8 cellular contexts compared by ENCODE assay signal in genomic region chr2:25376750-25377621, GRCh38. TPM values are rescaled to one million over a fixed set of nuclear protein-coding genes. Genes with fewer than 3 reads are reported as not detected.
DNase-seq lines count a peak whose midpoint lies in the region; ATAC-seq, FAIRE-seq and TF ChIP-seq lines count a peak whose summit lies in the region.

No MANE protein-coding gene starts in this region.

- dilution Hi-C loops in endothelial cell of umbilical vein (cut with MboI; ENCODE audit: extremely low pct_ligation_motif_present, low sequenced_read_pairs), result no loop called here

- peaks cover 18% of the 10 kb centered on the region; the same call in 1 of the 2 replicates for H3K4me1 ChIP-seq in HUES64 (ENCODE audit: insufficient read depth, low read length)
- peaks cover 7% of the 10 kb centered on the region for H3K4me1 ChIP-seq in NT2/D1 (ENCODE audit: insufficient read depth, insufficient read length)
- H3K4me1 ChIP-seq in endothelial cell of umbilical vein (ENCODE audit: control insufficient read depth, extremely low read depth, insufficient read depth, low read length), result peaks cover 11% of the 10 kb centered on the region
- H3K4me1 ChIP-seq in mucosa of descending colon (ENCODE audit: low read depth), result peaks cover 21% of the 10 kb centered on the region

- TF ChIP-seq POLR2A in endothelial cell of umbilical vein (IDR thresholded peaks at IDR 0.05; ENCODE audit: low read depth, low read length), result no peak

- intact Hi-C loops in endothelial cell of umbilical vein (cut with micrococcal nuclease), result loop anchor here (1.0 to 5.0 kb wide), 7 partner anchors 15 to 285 kb away; no protein-coding TSS in a partner anchor
- intact Hi-C loops in mucosa of descending colon (cut with DNase I, micrococcal nuclease), result no loop called here

- peak; percentile 37 for DNase-seq in DMS114 treated with DMSO at 0.1 percent for 48 hours (lab: John Stamatoyannopoulos, UW; ENCODE audit: unreplicated experiment)
- peak; percentile 90 for DNase-seq in NT2/D1 (ENCODE audit: low read depth, low spot score)
- peak; percentile 95 for DNase-seq in activated CD8-positive, alpha-beta memory T cell treated with anti-CD3 and anti-CD28 coated beads, Interleukin-2, amount 50 U/mL, for 4 hours
- peak; percentile 82 for DNase-seq in endothelial cell of umbilical vein (ENCODE audit: low read depth, low spot score)
- DNase-seq in mucosa of descending colon, result peak; percentile 89 to 93 (median 91)
- DNase-seq in stimulated activated CD8-positive, alpha-beta memory T cell treated with anti-CD3 and anti-CD28 coated beads, Interleukin-4, amount 100 ng/mL, for 1 hour (ENCODE audit: low read depth in 2 of 2, low spot score in 1 of 2), result peak; percentile 75 to 84

- peak; percentile 76 for FAIRE-seq in endothelial cell of umbilical vein (lab: Jason Lieb, UNC)

- CTCF ChIA-PET in endothelial cell of umbilical vein (lab: Charles Lee), result interaction anchor here (1.2 to 4.7 kb wide), 13 partner anchors 8 to 288 kb away, joined by 3 to 55 read pairs (median 5); partner anchors contain the start of gene DNMT3A

- TF ChIP-seq CTCF in endothelial cell of umbilical vein (IDR thresholded peaks at IDR 0.05; ENCODE audit: extremely low read depth in 1 of 2, insufficient read depth in 1 of 2, low read depth in 1 of 2, low read length in 2 of 2) (peak; percentile 86 to 99), mucosa of descending colon (IDR thresholded peaks at IDR 0.05) (peak; percentile 86)

- ATAC-seq in GM21526 (IDR thresholded peaks at IDR 0.05; ENCODE audit: low FRiP score, unreplicated experiment) (peak; percentile 86), mucosa of descending colon (peak; percentile 94)

- H3K4me3 ChIP-seq in HUES64 (ENCODE audit: low read length) (peak overlapping the region; percentile 19), NT2/D1 (ENCODE audit: insufficient read length, low read depth) (no peak overlapping the region), endothelial cell of umbilical vein (replicated peaks in 1 of 3; ENCODE audit: insufficient read depth in 1 of 3, low read depth in 1 of 3, low read length in 3 of 3) (peak overlapping the region in 1 of 3 experiments; percentile 13), mucosa of descending colon (no peak overlapping the region)

- H3K27ac ChIP-seq in HUES64 (ENCODE audit: low read depth, low read length) (peak overlapping the region; percentile 38; the same call in 1 of the 2 replicates), endothelial cell of umbilical vein (ENCODE audit: insufficient read depth, low read depth, low read length) (no peak overlapping the region)

- no peaks in the 10 kb centered on the region for H3K36me3 ChIP-seq in HUES64 (ENCODE audit: insufficient read depth, low read length)
- no peaks in the 10 kb centered on the region for H3K36me3 ChIP-seq in NT2/D1 (ENCODE audit: insufficient read depth, insufficient read length, low read length)
- no peaks in the 10 kb centered on the region for H3K36me3 ChIP-seq in endothelial cell of umbilical vein (ENCODE audit: control insufficient read depth in 2 of 2, extremely low read depth in 1 of 2, insufficient read depth in 2 of 2, low read length in 2 of 2)
- no peaks in the 10 kb centered on the region for H3K36me3 ChIP-seq in mucosa of descending colon (ENCODE audit: low read depth)

- H3K4me2 ChIP-seq in endothelial cell of umbilical vein (ENCODE audit: insufficient read depth, low read length), result peak overlapping the region; percentile 58

- WGBS in HUES64, result 17% methylated on average over 50 of the region's 52 CpGs

- H3K9me3 ChIP-seq in HUES64 (ENCODE audit: insufficient read depth, low read depth, low read length) (no peaks in the 10 kb centered on the region), NT2/D1 (ENCODE audit: insufficient read depth, low read length) (no peaks in the 10 kb centered on the region), endothelial cell of umbilical vein (replicated peaks; ENCODE audit: control insufficient read depth, insufficient read depth, low read length) (no peaks in the 10 kb centered on the region), mucosa of descending colon (no peaks in the 10 kb centered on the region)

- H3K27me3 ChIP-seq in HUES64 (ENCODE audit: insufficient read depth, low read length) (peaks cover 5% of the 10 kb centered on the region; the same call in 1 of the 2 replicates), NT2/D1 (ENCODE audit: insufficient read depth, insufficient read length) (peaks cover 3% of the 10 kb centered on the region), endothelial cell of umbilical vein (ENCODE audit: control insufficient read depth in 2 of 2, insufficient read depth in 2 of 2, low read length in 2 of 2) (no peaks in the 10 kb centered on the region)

- POLR2A ChIA-PET in endothelial cell of umbilical vein (lab: Charles Lee), result no interaction called here

- BruUV-seq in endothelial cell of umbilical vein (replicated peaks; lab: Mats Ljungman, UMichigan), result no TSS peak

- H4K20me1 ChIP-seq in endothelial cell of umbilical vein (replicated peaks; ENCODE audit: control insufficient read depth, extremely low read depth, insufficient read depth, low read length), result no peaks in the 10 kb centered on the region

- H3K79me2 ChIP-seq in endothelial cell of umbilical vein (ENCODE audit: control insufficient read depth, insufficient read depth, low read length), result no peaks in the 10 kb centered on the region

- peak overlapping the region; percentile 21; the same call in 1 of the 2 replicates for H3K9ac ChIP-seq in HUES64 (ENCODE audit: low read depth, low read length)
- peak overlapping the region; percentile 63 for H3K9ac ChIP-seq in NT2/D1 (ENCODE audit: insufficient read length, low read depth)
- H3K9ac ChIP-seq in endothelial cell of umbilical vein (replicated peaks; ENCODE audit: extremely low read depth, insufficient read depth, low read length), result no peak overlapping the region

- H2AFZ ChIP-seq in endothelial cell of umbilical vein (ENCODE audit: low read depth, low read length), result peak overlapping the region; percentile 77

- no peaks in the 10 kb centered on the region for H3K9me1 ChIP-seq in endothelial cell of umbilical vein (replicated peaks; ENCODE audit: control insufficient read depth, extremely low read depth, insufficient read depth, low read length)

TF ChIP-seq in endothelial cell of umbilical vein, 7 proteins besides CTCF, POLR2A, EP300 and RAD21:
- TF ChIP-seq POLR2AphosphoS5 (IDR thresholded peaks at IDR 0.05; ENCODE audit: insufficient read depth, low read depth, low read length) (peak; percentile 77), EZH2 (IDR thresholded peaks at IDR 0.05; ENCODE audit: borderline replicate concordance, low read depth, low read length, severe bottlenecking) (no peak)
- TF ChIP-seq, protein P1, sequence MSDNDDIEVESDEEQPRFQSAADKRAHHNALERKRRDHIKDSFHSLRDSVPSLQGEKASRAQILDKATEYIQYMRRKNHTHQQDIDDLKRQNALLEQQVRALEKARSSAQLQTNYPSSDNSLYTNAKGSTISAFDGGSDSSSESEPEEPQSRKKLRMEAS (IDR thresholded peaks at IDR 0.05; ENCODE audit: insufficient read depth, insufficient read length), result peak; percentile 76

RNA-seq across cellular contexts. Expression of gene DNMT3A, which starts 35.3 kb away (rescaled TPM):
- 73.6 TPM for polyA plus RNA-seq in HUES64 (2013, experiment 1 of 2)
- polyA plus RNA-seq in HUES64 (2013, experiment 2 of 2), result 65.6 TPM
- 67.0 and 71.7 TPM in 2 replicates for total RNA-seq in endothelial cell of umbilical vein
- 15.6 and 23.3 TPM in 2 replicates for polyA plus RNA-seq in endothelial cell of umbilical vein
- 12.5 and 14.2 TPM in 2 replicates for polyA plus RNA-seq in endothelial cell of umbilical vein (2011; cell fraction: cytosol; rRNA removed)
- polyA plus RNA-seq in endothelial cell of umbilical vein (2011; cell fraction: nucleus; rRNA removed), result 42.1 and 52.7 TPM in 2 replicates
- 26.2 and 37.7 TPM in 2 replicates for polyA plus RNA-seq in endothelial cell of umbilical vein (2012)
- 60.1 and 61.4 TPM in 2 replicates for polyA minus RNA-seq in endothelial cell of umbilical vein
- polyA minus RNA-seq in endothelial cell of umbilical vein (2011; cell fraction: cytosol; rRNA and poly(A)+ RNA removed), result 8.0 TPM
- 36.1 and 50.9 TPM in 2 replicates for polyA minus RNA-seq in endothelial cell of umbilical vein (2011; cell fraction: nucleus; rRNA and poly(A)+ RNA removed)
- 10 to 100 TPM; 31.2 to 50.8 (median 33.0) TPM for total RNA-seq in mucosa of descending colon

Comparison
In these comparisons a context has a peak if more than half of its experiments do, and no peak if none do; other contexts are left out.
1. DNase-seq: peak in every context shown above with its lines; median percentile 95 in activated CD8-positive, alpha-beta memory T cell treated with anti-CD3 and anti-CD28 coated beads, Interleukin-2, amount 50 U/mL, for 4 hours; 91 in mucosa of descending colon; 90 in NT2/D1; 82 in endothelial cell of umbilical vein; 80 in stimulated activated CD8-positive, alpha-beta memory T cell treated with anti-CD3 and anti-CD28 coated beads, Interleukin-4, amount 100 ng/mL, for 1 hour; 37 in DMS114 treated with DMSO at 0.1 percent for 48 hours.